ENCODE assay signal across 20 cellular contexts in the genomic region with DNA sequence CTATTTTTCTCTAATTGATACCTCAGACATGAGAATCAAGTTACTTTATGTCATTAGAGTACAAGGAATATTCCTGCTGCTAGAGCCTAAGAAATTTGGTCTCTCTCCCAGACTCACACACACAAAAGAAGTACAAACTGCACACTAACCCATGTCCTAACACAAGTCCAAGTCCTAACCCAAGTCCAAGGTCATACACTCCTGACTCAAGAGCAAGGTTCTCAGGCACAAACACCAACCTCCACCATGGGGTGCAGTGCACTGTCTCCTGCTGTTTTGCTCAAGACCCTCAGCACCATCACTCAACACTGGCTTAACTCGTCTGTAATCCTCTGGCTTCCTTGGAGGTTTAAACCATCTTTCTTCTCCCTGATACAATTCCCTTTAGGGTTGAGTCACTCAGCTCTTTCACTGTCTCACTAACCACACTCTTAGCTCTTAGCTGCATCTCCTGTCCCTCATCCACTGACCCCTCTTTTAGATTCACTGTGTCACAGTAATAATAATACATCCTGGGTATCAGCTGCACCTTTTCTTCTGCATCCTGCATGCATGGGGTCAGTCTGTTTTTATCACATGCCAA.
DNase-seq lines count a peak whose midpoint lies in the region; ATAC-seq, FAIRE-seq and TF ChIP-seq lines count a peak whose summit lies in the region.
"Had no signal": no experiment of that assay in that cellular context is flagged by ENCODE, and none has a peak within 500 bp of the region (broad histone marks: within the 10 kb centered on the region; RNA-seq: fewer than 3 reads in every experiment).

No MANE protein-coding gene starts in this region.

- H4K8ac ChIP-seq in IMR-90 (ENCODE audit: low read depth in 2 of 2, low read length in 2 of 2): no peak overlapping the region
- no peak overlapping the region for H4K8ac ChIP-seq in mesenchymal stem cell (ENCODE audit: low read length)

- H3K9ac ChIP-seq in IMR-90 (ENCODE audit: low read depth, low read length): no peak overlapping the region
- H3K9ac ChIP-seq in mesenchymal stem cell (ENCODE audit: low read length): no peak overlapping the region
- no peak overlapping the region for H3K9ac ChIP-seq in PC-3 (ENCODE audit: low read length)

- no peak overlapping the region for H4K5ac ChIP-seq in IMR-90 (ENCODE audit: low read depth, low read length)

- no peaks in the 10 kb centered on the region for H3K79me2 ChIP-seq in PC-3 (ENCODE audit: low read length)

- H3K9me3 ChIP-seq in IMR-90 (ENCODE audit: control insufficient read depth, insufficient read depth, low read length) (no peaks in the 10 kb centered on the region), mesenchymal stem cell (ENCODE audit: control insufficient read depth, low read length) (no peaks in the 10 kb centered on the region), PC-3 (ENCODE audit: low read length) (no peaks in the 10 kb centered on the region)

- TF ChIP-seq RAD21 in IMR-90 (IDR thresholded peaks at IDR 0.05; ENCODE audit: low read length): no peak

- H2AK5ac ChIP-seq in IMR-90 (ENCODE audit: low read depth, low read length) (no peak overlapping the region), mesenchymal stem cell (ENCODE audit: low read length, severe bottlenecking) (no peak overlapping the region)

- no peaks in the 10 kb centered on the region for H3K9me3 Mint-ChIP-seq in chondrocyte (ENCODE audit: low read depth)
- H3K9me3 Mint-ChIP-seq in T-cell: peaks cover 0 to 8% (median 0%) of the 10 kb centered on the region in 3 donors

- H3K9me1 ChIP-seq in IMR-90 (ENCODE audit: insufficient read depth, low read length): peaks cover 15% of the 10 kb centered on the region

- H3K4me3 Mint-ChIP-seq in chondrocyte (ENCODE audit: unreplicated experiment) (no peak overlapping the region), T-cell (no peak overlapping the region)
- H3K4me3 Mint-ChIP-seq: GM23338 had no signal

- H2BK5ac ChIP-seq in IMR-90 (ENCODE audit: low read depth, low read length, poor library complexity, severe bottlenecking) (no peak overlapping the region), mesenchymal stem cell (ENCODE audit: low read depth, low read length, poor library complexity, severe bottlenecking) (no peak overlapping the region)

- no peak overlapping the region for H3K56ac ChIP-seq in IMR-90 (ENCODE audit: extremely low read depth, insufficient read depth, low read length)

- H3K27me3 ChIP-seq in IMR-90 (ENCODE audit: control insufficient read depth, insufficient read depth, low read length) (no peaks in the 10 kb centered on the region), mesenchymal stem cell (ENCODE audit: control insufficient read depth in 1 of 2, insufficient read depth in 1 of 2, low read length in 2 of 2) (no peaks in the 10 kb centered on the region), PC-3 (ENCODE audit: low read length) (no peaks in the 10 kb centered on the region)

- no peaks in the 10 kb centered on the region for H3K9me2 ChIP-seq in PC-3 (replicated peaks; ENCODE audit: low read length)

- H4K91ac ChIP-seq in IMR-90 (ENCODE audit: insufficient read depth, low read depth, low read length): no peak overlapping the region
- H4K91ac ChIP-seq in mesenchymal stem cell (ENCODE audit: low read length): no peak overlapping the region

- peaks cover 21% of the 10 kb centered on the region for H3K36me3 ChIP-seq in IMR-90 (ENCODE audit: control insufficient read depth, insufficient read depth, low read length)
- H3K36me3 ChIP-seq in mesenchymal stem cell (ENCODE audit: control insufficient read depth in 1 of 2, insufficient read depth in 2 of 2, low read depth in 1 of 2, low read length in 2 of 2): peaks cover 0 to 9% of the 10 kb centered on the region in 2 experiments
- H3K36me3 ChIP-seq in PC-3 (ENCODE audit: low read depth, low read length): no peaks in the 10 kb centered on the region

- H2AK9ac ChIP-seq in IMR-90 (replicated peaks; ENCODE audit: low read depth, low read length, poor library complexity): no peak overlapping the region

- no peak overlapping the region for H2BK120ac ChIP-seq in IMR-90 (ENCODE audit: low read depth, low read length)
- no peak overlapping the region for H2BK120ac ChIP-seq in mesenchymal stem cell (ENCODE audit: low read depth, low read length)

- CTCF ChIA-PET in IMR-90 (lab: Yijun Ruan, JAX) (no interaction called here), PC-3 (lab: Charles Lee) (no interaction called here), T-cell (lab: Charles Lee) (no interaction called here)

- TF ChIP-seq CTCF in IMR-90 (conservative IDR thresholded peaks at IDR 0.05; ENCODE audit: low read depth, low read length) (no peak), chondrocyte (IDR thresholded peaks at IDR 0.05) (no peak), PC-3 (conservative IDR thresholded peaks at IDR 0.05; ENCODE audit: low read depth, low read length) (no peak)

- TF ChIP-seq POLR2A in IMR-90 (IDR thresholded peaks at IDR 0.05; ENCODE audit: low read depth, low read length) (no peak), GM12892 (IDR thresholded peaks at IDR 0.05; ENCODE audit: low read depth, low read length) (no peak)

- no peaks in the 10 kb centered on the region for H3F3A ChIP-seq in PC-3 (ENCODE audit: low read length, unreplicated experiment)

- H3K23ac ChIP-seq in IMR-90 (ENCODE audit: low read depth, low read length): no peak overlapping the region
- H3K23ac ChIP-seq in mesenchymal stem cell (ENCODE audit: low read length in 2 of 2): no peak overlapping the region

- in situ Hi-C loops in IMR-90 (cut with MboI; ENCODE audit: low sequenced_read_pairs): no loop called here

- no peak overlapping the region for H3K18ac ChIP-seq in IMR-90 (ENCODE audit: low read depth, low read length)
- no peak overlapping the region for H3K18ac ChIP-seq in mesenchymal stem cell (ENCODE audit: low read depth in 1 of 2, low read length in 2 of 2)

- H3K36me3 Mint-ChIP-seq in chondrocyte (ENCODE audit: low read depth) (peaks cover 11% of the 10 kb centered on the region), T-cell (no peaks in the 10 kb centered on the region)

- POLR2A ChIA-PET in IMR-90 (lab: Charles Lee; ENCODE audit: unreplicated experiment) (no interaction called here), PC-3 (lab: Charles Lee; ENCODE audit: unreplicated experiment) (no interaction called here), T-cell (lab: Charles Lee) (no interaction called here)

- H3K4me3 ChIP-seq in IMR-90 (ENCODE audit: insufficient read depth, low read depth, low read length) (no peak overlapping the region), mesenchymal stem cell (ENCODE audit: insufficient read depth in 1 of 2, low read depth in 1 of 2, low read length in 2 of 2) (no peak overlapping the region), PC-3 (ENCODE audit: low read length) (no peak overlapping the region)
- H3K4me3 ChIP-seq: GM23338 had no signal

- no peaks in the 10 kb centered on the region for H3K27me3 Mint-ChIP-seq in chondrocyte (ENCODE audit: low read depth)
- H3K27me3 Mint-ChIP-seq in T-cell: no peaks in the 10 kb centered on the region

- intact Hi-C loops in IMR-90 (cut with micrococcal nuclease) (no loop called here), PC-3 (cut with micrococcal nuclease) (no loop called here)

- H3K4ac ChIP-seq in IMR-90 (ENCODE audit: low read depth, low read length) (no peak overlapping the region), mesenchymal stem cell (ENCODE audit: low read depth in 1 of 2, low read length in 2 of 2) (peak overlapping the region in 1 of 2 experiments; percentile 40)

- BruUV-seq in IMR-90 (replicated peaks; lab: Mats Ljungman, UMichigan): no TSS peak
- no TSS peak for BruUV-seq in PC-3 (replicated peaks; lab: Mats Ljungman, UMichigan)

- no peak for FAIRE-seq in GM12892 (lab: Jason Lieb, UNC)
- FAIRE-seq: A204.1, GM12891 had no signal

- H2BK15ac ChIP-seq in IMR-90 (ENCODE audit: low read depth, low read length) (no peak overlapping the region), mesenchymal stem cell (ENCODE audit: low read depth, poor library complexity, severe bottlenecking) (no peak overlapping the region)

- DNase-seq in AG08395 (ENCODE audit: low spot score) (peak; percentile 12), IMR-90 (peak; percentile 28), chondrocyte (ENCODE audit: low spot score) (no peak), mesenchymal stem cell (peak; percentile 30), GM12892 (ENCODE audit: insufficient read length) (no peak), PC-3 (no peak), T-cell (no peak)
- DNase-seq: KG1, NCI-H1092 treated with DMSO at 0.1 percent for 48 hours, NCI-H1694 treated with DMSO at 0.1 percent for 48 hours, NCI-H2171 treated with DMSO at 0.1 percent for 48 hours, NCI-H510A, NCI-H82, SIG-M5 had no signal

- H2BK20ac ChIP-seq in IMR-90 (ENCODE audit: low read depth, low read length): no peak overlapping the region

- H3K27ac Mint-ChIP-seq in chondrocyte (ENCODE audit: unreplicated experiment): peak overlapping the region; percentile 60
- H3K27ac Mint-ChIP-seq in T-cell: no peak overlapping the region
- H3K27ac Mint-ChIP-seq: GM23338 had no signal

- dilution Hi-C loops in IMR-90 (cut with HindIII; ENCODE audit: low sequenced_read_pairs, unreplicated experiment): no loop called here

- peaks cover 29 to 57% of the 10 kb centered on the region in 2 experiments for H3K79me1 ChIP-seq in IMR-90 (ENCODE audit: low read depth in 1 of 2, low read length in 2 of 2)
- peaks cover 20% of the 10 kb centered on the region for H3K79me1 ChIP-seq in mesenchymal stem cell (replicated peaks; ENCODE audit: low read length, poor library complexity, severe bottlenecking)

- ATAC-seq in IMR-90 (ENCODE audit: low read depth) (peak; percentile 59; the same call in 1 of the 2 replicates), PC-3 (no peak), HG03280 (IDR thresholded peaks at IDR 0.05; ENCODE audit: unreplicated experiment) (no peak), T-cell (replicated peaks in 1 of 4) (no peak)
- ATAC-seq: GM23338 had no signal

- H2AFZ ChIP-seq in IMR-90 (replicated peaks; ENCODE audit: low read length, poor library complexity): no peak overlapping the region
- no peak overlapping the region for H2AFZ ChIP-seq in mesenchymal stem cell (ENCODE audit: low read depth, low read length)
- no peak overlapping the region for H2AFZ ChIP-seq in PC-3 (ENCODE audit: low read length)
- H2AFZ ChIP-seq: GM23338 had no signal

- H4K20me1 ChIP-seq in IMR-90 (ENCODE audit: insufficient read depth, low read length) (peaks cover 42% of the 10 kb centered on the region), PC-3 (ENCODE audit: low read length) (no peaks in the 10 kb centered on the region)

- WGBS in IMR-90 (ENCODE audit: extremely low coverage in 2 of 2, insufficient read length in 1 of 2), 2 experiments: 80% methylated on average over 1 of the region's 1 CpG; no CpG with 5 or more reads in 1 of the 2 experiments
- WGBS in mesenchymal stem cell: 55% methylated on average over 1 of the region's 1 CpG

- H2BK12ac ChIP-seq in mesenchymal stem cell (ENCODE audit: low read length in 2 of 2): no peak overlapping the region

- H3K4me1 ChIP-seq in IMR-90 (ENCODE audit: control insufficient read depth, insufficient read depth, low read length) (no peaks in the 10 kb centered on the region; the same call in 1 of the 2 replicates), mesenchymal stem cell (ENCODE audit: control insufficient read depth, insufficient read depth, low read depth, low read length) (peaks cover 3% of the 10 kb centered on the region), PC-3 (ENCODE audit: insufficient read depth, low read length) (no peaks in the 10 kb centered on the region)

- H3K14ac ChIP-seq in IMR-90 (replicated peaks; ENCODE audit: low read depth, low read length) (no peak overlapping the region), mesenchymal stem cell (ENCODE audit: low read length in 2 of 2) (peak overlapping the region in 1 of 2 experiments; percentile 18)

- H3K4me2 ChIP-seq in IMR-90 (ENCODE audit: low read depth, low read length): no peak overlapping the region
- H3K4me2 ChIP-seq in mesenchymal stem cell (ENCODE audit: low read length, poor library complexity, severe bottlenecking): no peak overlapping the region
- H3K4me2 ChIP-seq in PC-3 (ENCODE audit: low read length): no peak overlapping the region
- H3K4me2 ChIP-seq: GM23338 had no signal

- H3K4me1 Mint-ChIP-seq in chondrocyte (ENCODE audit: low read depth) (peaks cover 33% of the 10 kb centered on the region), T-cell (no peaks in the 10 kb centered on the region)
- H3K4me1 Mint-ChIP-seq: GM23338 had no signal

- H3K27ac ChIP-seq in IMR-90 (ENCODE audit: insufficient read depth, low read length) (no peak overlapping the region), mesenchymal stem cell (ENCODE audit: low read length, poor library complexity, severe bottlenecking) (no peak overlapping the region), PC-3 (ENCODE audit: low read length) (no peak overlapping the region)
- H3K27ac ChIP-seq: C4-2B, HL-60 had no signal

Comparison
In these comparisons a context has a peak if more than half of its experiments do, and no peak if none do; other contexts are left out.
1. DNase-seq: peak in AG08395 (single experiment), IMR-90 (single experiment) and mesenchymal stem cell (single experiment); none in chondrocyte (single experiment), GM12892 (single experiment), PC-3 (single experiment) and T-cell (0 of 34).